In genomic region chr17:7739746-7740145, GRCh38 we compare ENCODE assay signal across 28 cellular contexts. TPM values are rescaled to one million over a fixed set of nuclear protein-coding genes. Genes with fewer than 3 reads are reported as not detected.
"Had no signal": no experiment of that assay in that cellular context is flagged by ENCODE, and none has a peak within 500 bp of the region (broad histone marks: within the 10 kb centered on the region; RNA-seq: fewer than 3 reads in every experiment).

No MANE protein-coding gene starts in this region.

- H3K4me1 ChIP-seq: ascending aorta, esophagus muscularis mucosa, foreskin keratinocyte, gastrocnemius medialis had no signal

- H3K36me3 ChIP-seq: ascending aorta, esophagus muscularis mucosa, gastrocnemius medialis, heart left ventricle had no signal

- H3K27ac ChIP-seq: ascending aorta, esophagus muscularis mucosa, foreskin keratinocyte, gastrocnemius medialis, heart left ventricle had no signal

- ATAC-seq: activated naive CD4-positive, alpha-beta T cell treated with anti-CD3 and anti-CD28 coated beads, Interleukin-2, amount 50 U/mL, for 72 hours; activated T-cell treated with anti-CD3 and anti-CD28 coated beads, Interleukin-2, amount 50 U/mL, for 72 hours; effector memory CD8-positive, alpha-beta T cell; foreskin keratinocyte; gastrocnemius medialis; WTC11 had no signal

- H3K9me3 ChIP-seq: ascending aorta, esophagus muscularis mucosa, gastrocnemius medialis, heart left ventricle had no signal

- H3K27me3 ChIP-seq: ascending aorta had no signal

- DNase-seq: activated CD4-positive, alpha-beta memory T cell treated with anti-CD3 and anti-CD28 coated beads, Interleukin-2, amount 10 ng/mL, durations not matched to agents 7 days and 5 days; activated CD4-positive, alpha-beta T cell treated with anti-CD3 and anti-CD28 coated beads for 1 hour; activated CD4-positive, alpha-beta T cell treated with anti-CD3 and anti-CD28 coated beads for 4 hours; activated CD4-positive, alpha-beta T cell treated with anti-CD3 and anti-CD28 coated beads, Interleukin-2, amount 10 ng/mL, durations not matched to agents 7 days and 5 days; activated CD4-positive, alpha-beta T cell treated with anti-CD3 and anti-CD28 coated beads, Interleukin-2, amount 50 U/mL, for 4 hours; activated CD8-positive, alpha-beta memory T cell treated with anti-CD3 and anti-CD28 coated beads, Interleukin-2, amount 50 U/mL, for 48 hours; activated gamma-delta T cell; activated naive CD4-positive, alpha-beta T cell; activated naive CD4-positive, alpha-beta T cell treated with anti-CD3 and anti-CD28 coated beads, Interleukin-2, amount 10 ng/mL, durations not matched to agents 7 days and 5 days; activated naive CD8-positive, alpha-beta T cell treated with anti-CD3 and anti-CD28 coated beads, Interleukin-2, amount 10 ng/mL, durations not matched to agents 7 days and 5 days; activated T-cell treated with anti-CD3 and anti-CD28 coated beads for 4 hours; activated T-cell treated with anti-CD3 and anti-CD28 coated beads, Interleukin-2, amount 50 U/mL, for 24 hours; activated T-cell treated with anti-CD3 and anti-CD28 coated beads, Interleukin-2, amount 50 U/mL, for 72 hours; cortex of kidney; dermis blood vessel endothelial cell; effector CD4-positive, alpha-beta T cell; effector memory CD8-positive, alpha-beta T cell; erythroblast; foreskin keratinocyte; gastrocnemius medialis; glutamatergic neuron; heart left ventricle; T-helper 2 cell had no signal

- H3K4me3 ChIP-seq: ascending aorta had no signal

RNA-seq across cellular contexts. Expression of gene DNAH2, which starts 22.2 kb away (rescaled TPM):
- total RNA-seq: activated CD4-positive, alpha-beta memory T cell treated with anti-CD3 and anti-CD28 coated beads, Interleukin-2, amount 10 ng/mL, durations not matched to agents 7 days and 5 days; activated CD4-positive, alpha-beta T cell treated with anti-CD3 and anti-CD28 coated beads, Interleukin-2, amount 10 ng/mL, durations not matched to agents 7 days and 5 days; activated naive CD8-positive, alpha-beta T cell treated with anti-CD3 and anti-CD28 coated beads, Interleukin-2, amount 10 ng/mL, durations not matched to agents 7 days and 5 days; dermis blood vessel endothelial cell; gastrocnemius medialis; T-helper 1 cell treated with Interleukin-12 subunit alpha and Interleukin-12 subunit beta and Interleukin-4 antibody, amounts not matched to agents 30 ng/mL and 1 ng/mL, for 36 hours had no signal

RNA-seq across cellular contexts. Expression of gene EFNB3, which starts 34.7 kb away (rescaled TPM):
- total RNA-seq: activated CD4-positive, alpha-beta memory T cell treated with anti-CD3 and anti-CD28 coated beads, Interleukin-2, amount 10 ng/mL, durations not matched to agents 7 days and 5 days; activated CD4-positive, alpha-beta T cell treated with anti-CD3 and anti-CD28 coated beads, Interleukin-2, amount 10 ng/mL, durations not matched to agents 7 days and 5 days; activated naive CD4-positive, alpha-beta T cell treated with anti-CD3 and anti-CD28 coated beads, Interleukin-2, amount 50 U/mL, for 72 hours; activated naive CD8-positive, alpha-beta T cell treated with anti-CD3 and anti-CD28 coated beads, Interleukin-2, amount 10 ng/mL, durations not matched to agents 7 days and 5 days; activated T-cell treated with anti-CD3 and anti-CD28 coated beads, Interleukin-2, amount 50 U/mL, for 72 hours; ascending aorta; T-helper 1 cell treated with Interleukin-12 subunit alpha and Interleukin-12 subunit beta and Interleukin-4 antibody, amounts not matched to agents 30 ng/mL and 1 ng/mL, for 36 hours had no signal
